In the genomic region with DNA sequence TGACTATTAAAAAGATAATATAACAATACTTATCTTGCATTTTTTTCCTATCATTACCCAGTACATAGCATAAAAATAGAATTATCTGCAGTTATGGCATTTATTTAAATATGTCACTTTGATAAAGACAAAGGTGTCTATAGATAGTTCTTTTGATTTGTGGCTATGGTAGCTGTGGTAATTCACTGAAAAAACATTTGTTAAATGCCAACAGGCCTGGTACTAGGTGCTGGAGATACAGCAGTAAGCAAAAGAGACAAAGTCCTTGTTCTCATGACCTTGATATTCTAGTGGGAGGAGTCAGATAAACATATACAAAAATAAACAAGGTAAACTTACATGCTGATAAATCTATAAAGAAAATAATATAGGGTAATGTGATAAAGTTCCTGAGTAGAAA, we compare ENCODE assay signal across 3 cellular contexts. TPM values are rescaled to one million over a fixed set of nuclear protein-coding genes. Genes with fewer than 3 reads are reported as not detected.
"Had no signal": no experiment of that assay in that cellular context is flagged by ENCODE, and none has a peak within 500 bp of the region (broad histone marks: within the 10 kb centered on the region; RNA-seq: fewer than 3 reads in every experiment).

No MANE protein-coding gene starts in this region.

- ATAC-seq: GM12878 had no signal

- DNase-seq: GDM1, GF-D8 had no signal

- H3K4me3 ChIP-seq: GM12878 had no signal

RNA-seq across cellular contexts. Expression of a gene that starts 44.7 kb away (rescaled TPM):
- total RNA-seq: GM12878 had no signal
